8 cellular contexts compared by ENCODE assay signal in the genomic region with DNA sequence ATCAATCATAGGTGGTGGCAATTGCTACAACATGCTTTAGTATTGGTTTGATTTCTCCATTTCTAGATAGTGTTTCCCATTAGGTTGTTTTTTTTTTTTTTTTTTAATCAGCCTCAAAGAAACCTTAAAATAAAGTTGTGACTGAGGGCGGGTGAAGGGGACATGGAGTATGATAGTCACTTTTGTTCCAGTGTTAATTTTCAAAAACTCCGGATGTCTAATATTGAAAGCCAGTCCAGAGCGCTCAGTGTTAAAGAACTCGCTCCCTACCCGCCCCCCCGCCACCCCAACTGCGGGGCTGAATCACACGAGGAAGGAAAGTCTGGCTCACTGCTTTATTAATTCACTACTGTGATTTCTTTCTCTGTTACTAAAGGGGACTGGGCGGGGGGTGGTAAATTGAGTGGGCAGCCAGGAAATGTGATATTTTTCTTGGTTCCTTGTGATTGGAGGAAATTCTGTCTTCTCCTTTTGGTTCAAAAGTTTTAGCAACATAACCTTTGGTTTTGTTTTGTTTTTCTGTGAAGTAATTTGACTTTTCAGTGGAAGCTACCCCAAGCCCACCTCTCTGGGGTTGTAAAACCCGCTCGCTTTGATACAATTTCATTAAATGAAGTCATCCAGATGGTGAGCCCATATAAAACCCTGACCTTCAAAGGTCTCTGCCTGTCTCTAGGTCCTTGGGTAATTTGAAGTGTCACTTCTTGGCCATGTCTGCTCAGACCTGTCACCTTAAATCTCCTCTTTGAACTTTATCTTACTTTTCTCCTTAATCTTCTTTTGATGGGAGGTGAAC. TPM values are rescaled to one million over a fixed set of nuclear protein-coding genes. Genes with fewer than 3 reads are reported as not detected.
DNase-seq lines count a peak whose midpoint lies in the region; ATAC-seq, FAIRE-seq and TF ChIP-seq lines count a peak whose summit lies in the region.

No MANE protein-coding gene starts in this region.

- DNase-seq in GM12891 (ENCODE audit: insufficient read length, low spot score) (no peak), T-helper 22 cell (ENCODE audit: low read depth) (peak; percentile 9), DMS53 (lab: John Stamatoyannopoulos, UW) (no peak), NCI-H2171 (lab: John Stamatoyannopoulos, UW) (no peak), COLO668 (lab: John Stamatoyannopoulos, UW; ENCODE audit: unreplicated experiment) (no peak)
- peak; percentile 71 to 86 (median 83) for DNase-seq in stimulated activated CD4-positive, alpha-beta T cell treated with anti-CD3 and anti-CD28 coated beads, TNF-alpha, amount 100 ng/mL, for 48 hours (ENCODE audit: low read depth in 3 of 3)

- no peaks in the 10 kb centered on the region for H3K27me3 ChIP-seq in duodenal mucosa (ENCODE audit: control insufficient read depth in 1 of 2, insufficient read depth in 2 of 2, low read length in 2 of 2)

- ATAC-seq in HG02642 (IDR thresholded peaks at IDR 0.05; ENCODE audit: poor library complexity, unreplicated experiment): peak; percentile 56

- peaks cover 7 to 27% of the 10 kb centered on the region in 2 donors for H3K4me1 ChIP-seq in duodenal mucosa (ENCODE audit: control insufficient read depth in 1 of 2, insufficient read depth in 2 of 2, low read length in 2 of 2)

- peak overlapping the region; percentile 18 to 45 for H3K4me3 ChIP-seq in duodenal mucosa (ENCODE audit: low read depth in 1 of 2, low read length in 2 of 2)

- H3K9ac ChIP-seq in duodenal mucosa (ENCODE audit: low read depth in 1 of 2, low read length in 2 of 2): peak overlapping the region; percentile 9 to 30

- TF ChIP-seq POLR2A in GM12891 (IDR thresholded peaks at IDR 0.05; ENCODE audit: low read depth, low read length): no peak; the same call in 1 of the 2 replicates

- H3K27ac ChIP-seq in duodenal mucosa (ENCODE audit: low read depth, low read length): no peak overlapping the region

- peak; percentile 77 for FAIRE-seq in GM12891 (lab: Jason Lieb, UNC)

- no peaks in the 10 kb centered on the region for H3K9me3 ChIP-seq in duodenal mucosa (ENCODE audit: control insufficient read depth in 1 of 2, low read length in 2 of 2)

- no peaks in the 10 kb centered on the region for H3K36me3 ChIP-seq in duodenal mucosa (ENCODE audit: control insufficient read depth in 1 of 2, insufficient read depth in 2 of 2, low read length in 2 of 2)

TF ChIP-seq in GM12891, 5 proteins besides CTCF, POLR2A, EP300 and RAD21:
- TF ChIP-seq PAX5 (IDR thresholded peaks at IDR 0.05; ENCODE audit: insufficient read depth, low read length, severe bottlenecking) (no peak), TAF1 (IDR thresholded peaks at IDR 0.05; ENCODE audit: low read depth, low read length) (no peak), POLR2AphosphoS5 (IDR thresholded peaks at IDR 0.05; ENCODE audit: low read depth, low read length) (0 out of 2 replicates have a peak, but pooled peaks have one; percentile 45)

RNA-seq across cellular contexts. Expression of a gene that starts 38.0 kb away (rescaled TPM):
- 120 TPM for polyA plus RNA-seq in GM12891 (2012; ENCODE audit: low read depth, missing spikeins)

Comparison
In these comparisons a context has a peak if more than half of its experiments do, and no peak if none do; other contexts are left out.
1. DNase-seq: peak in T-helper 22 cell (single experiment) and stimulated activated CD4-positive, alpha-beta T cell treated with anti-CD3 and anti-CD28 coated beads, TNF-alpha, amount 100 ng/mL, for 48 hours (3 of 3); none in GM12891 (single experiment), DMS53 (single experiment), NCI-H2171 (single experiment) and COLO668 (single experiment).